ENCODE assay signal across 34 cellular contexts in genomic region chr13:82720961-82721360, GRCh38.
"Had no signal": no experiment of that assay in that cellular context is flagged by ENCODE, and none has a peak within 500 bp of the region (broad histone marks: within the 10 kb centered on the region; RNA-seq: fewer than 3 reads in every experiment).

No MANE protein-coding gene starts in this region.

- H3K27me3 ChIP-seq: MG63 had no signal

- DNase-seq: Karpas-422, Kasumi-1, MG63, MM.1S, MV-4-11, NCI-H1048, NCI-H1092, NCI-H1092 treated with DMSO at 0.1 percent for 48 hours, NCI-H1105, NCI-H1105 treated with DMSO at 0.1 percent for 48 hours, NCI-H1417, NCI-H1417 treated with DMSO at 0.1 percent for 48 hours, NCI-H1436, NCI-H1436 treated with DMSO at 0.1 percent for 48 hours, NCI-H146, NCI-H1694, NCI-H1694 treated with DMSO at 0.1 percent for 48 hours, NCI-H187, NCI-H187 treated with DMSO at 0.1 percent for 48 hours, NCI-H1930, NCI-H2029, NCI-H2029 treated with DMSO at 0.1 percent for 48 hours, NCI-H2081 treated with DMSO at 0.1 percent for 48 hours, NCI-H2107, NCI-H2171, NCI-H2171 treated with DMSO at 0.1 percent for 48 hours, NCI-H2227 treated with DMSO at 0.1 percent for 48 hours, NCI-H226, NCI-H345, NCI-H446, NCI-H446 treated with DMSO at 0.1 percent for 48 hours, NCI-H510A, NCI-H510A treated with DMSO at 0.1 percent for 48 hours, NCI-H524 had no signal

- H3K4me3 ChIP-seq: MG63 had no signal

- H3K36me3 ChIP-seq: MG63 had no signal

- H3K9me3 ChIP-seq: MG63 had no signal
